13 cellular contexts compared by ENCODE assay signal in the genomic region with DNA sequence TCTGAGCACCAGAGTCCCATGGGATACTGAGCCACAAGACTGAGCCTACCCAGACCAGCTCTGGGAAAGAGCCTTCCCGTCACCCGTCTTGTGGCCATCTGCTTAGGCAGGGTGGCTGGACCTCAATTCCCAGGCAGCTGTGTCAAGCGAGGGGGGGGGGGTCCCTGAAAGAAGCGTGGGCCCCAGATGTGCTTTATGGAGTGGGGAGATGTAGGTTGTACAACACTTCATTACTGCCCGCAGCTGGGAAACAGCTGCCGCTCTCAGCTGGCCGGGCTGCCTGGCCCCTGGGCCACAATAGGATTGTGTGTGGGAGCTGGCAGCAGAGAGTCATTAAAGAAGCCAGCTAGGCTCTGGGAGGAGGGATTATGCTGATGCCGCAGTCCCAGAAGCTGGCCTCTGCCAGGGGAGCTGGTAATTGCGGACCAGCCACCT.
DNase-seq lines count a peak whose midpoint lies in the region; ATAC-seq, FAIRE-seq and TF ChIP-seq lines count a peak whose summit lies in the region.
"Had no signal": no experiment of that assay in that cellular context is flagged by ENCODE, and none has a peak within 500 bp of the region (broad histone marks: within the 10 kb centered on the region; RNA-seq: fewer than 3 reads in every experiment).

No MANE protein-coding gene starts in this region.

- H3K79me1 ChIP-seq in neuronal stem cell (ENCODE audit: low read depth, low read length) = no peaks in the 10 kb centered on the region

- peak overlapping the region; percentile 67 for H2BK12ac ChIP-seq in neuronal stem cell (ENCODE audit: low read length)

- no peak for ATAC-seq in HG02885 (IDR thresholded peaks at IDR 0.05; ENCODE audit: poor library complexity, unreplicated experiment)
- ATAC-seq in stimulated activated naive CD8-positive, alpha-beta T cell treated with anti-CD3 and anti-CD28 coated beads, Interleukin-15, amount 100 ng/mL, for 72 hours = no peak
- ATAC-seq: activated T-cell treated with anti-CD3 and anti-CD28 coated beads, Interleukin-2, amount 50 U/mL, for 72 hours; K562 had no signal

- no peak overlapping the region for H3K4ac ChIP-seq in neuronal stem cell (ENCODE audit: low read length)

- TF ChIP-seq EP300 in sigmoid colon (IDR thresholded peaks at IDR 0.05) = no peak

- TF ChIP-seq CTCF in D721Med (IDR thresholded peaks at IDR 0.05; ENCODE audit: insufficient read depth, missing control alignments) = no peak
- TF ChIP-seq CTCF in sigmoid colon (IDR thresholded peaks at IDR 0.05) = no peak

- H3K27ac ChIP-seq in neuronal stem cell (replicated peaks; ENCODE audit: low read length) (no peak overlapping the region), sigmoid colon (no peak overlapping the region)
- H3K27ac ChIP-seq: suprapubic skin had no signal

- peaks cover 26% of the 10 kb centered on the region for H3K27me3 Mint-ChIP-seq in stimulated activated naive CD8-positive, alpha-beta T cell treated with anti-CD3 and anti-CD28 coated beads, Interleukin-15, amount 100 ng/mL, for 72 hours
- H3K27me3 Mint-ChIP-seq: CD4-positive, CD25-positive, alpha-beta regulatory T cell had no signal

- no CpG with 5 or more reads among the region's 9 CpGs for WGBS in neuronal stem cell (ENCODE audit: extremely low coverage in 2 of 2, insufficient read length in 2 of 2, insufficient replicate concordance in 1 of 2), 2 donors
- whole genome bisulfite sequencing in sigmoid colon, 2 donors = 79 to 89% methylated on average over 9 of the region's 9 CpGs

- no peak overlapping the region for H2BK5ac ChIP-seq in neuronal stem cell (ENCODE audit: low read length)

- H3K27me3 ChIP-seq in neuronal stem cell (ENCODE audit: control insufficient read depth in 3 of 3, insufficient read depth in 3 of 3, low read depth in 1 of 3, low read length in 3 of 3) (no peaks in the 10 kb centered on the region), sigmoid colon (no peaks in the 10 kb centered on the region)
- H3K27me3 ChIP-seq: suprapubic skin had no signal

- H3K14ac ChIP-seq in neuronal stem cell (ENCODE audit: low read length) = no peak overlapping the region

- H3K23ac ChIP-seq in neuronal stem cell (ENCODE audit: low read depth, low read length, poor library complexity) = no peak overlapping the region

- peaks cover 0 to 2% of the 10 kb centered on the region in 2 donors for H3K9me3 ChIP-seq in neuronal stem cell (replicated peaks in 1 of 2; ENCODE audit: control insufficient read depth in 2 of 2, insufficient read depth in 1 of 2, low read depth in 1 of 2, low read length in 2 of 2)
- no peaks in the 10 kb centered on the region for H3K9me3 ChIP-seq in sigmoid colon
- H3K9me3 ChIP-seq: suprapubic skin had no signal

- peak overlapping the region in 1 of 2 donors; percentile 27 for H3K4me3 ChIP-seq in neuronal stem cell (ENCODE audit: low read length in 2 of 2)
- no peak overlapping the region for H3K4me3 ChIP-seq in sigmoid colon
- H3K4me3 ChIP-seq: GM12878, K562, suprapubic skin had no signal

- TF ChIP-seq POLR2A in sigmoid colon (IDR thresholded peaks at IDR 0.05) = no peak

- H2BK120ac ChIP-seq in neuronal stem cell (ENCODE audit: low read depth, low read length) = no peak overlapping the region

- peaks cover 61% of the 10 kb centered on the region for H3K4me1 Mint-ChIP-seq in stimulated activated naive CD8-positive, alpha-beta T cell treated with anti-CD3 and anti-CD28 coated beads, Interleukin-15, amount 100 ng/mL, for 72 hours

- DNase-seq in D721Med (ENCODE audit: insufficient read length, low spot score) (peak; percentile 74), NCI-H510A (lab: John Stamatoyannopoulos, UW) (peak; percentile 62), epidermal melanocyte (ENCODE audit: insufficient read length, low spot score) (peak; percentile 44), neuronal stem cell (ENCODE audit: low spot score) (peak; percentile 26), NCI-H187 (lab: John Stamatoyannopoulos, UW) (no peak), sigmoid colon (no peak)
- DNase-seq in stimulated activated naive CD8-positive, alpha-beta T cell treated with anti-CD3 and anti-CD28 coated beads, Interleukin-15, amount 100 ng/mL, for 72 hours = no peak
- DNase-seq: activated T-cell treated with anti-CD3 and anti-CD28 coated beads, Interleukin-2, amount 50 U/mL, for 72 hours; CD4-positive, CD25-positive, alpha-beta regulatory T cell had no signal

- no peak overlapping the region for H3K4me2 ChIP-seq in neuronal stem cell (ENCODE audit: insufficient read depth, low read length, poor library complexity, severe bottlenecking)

- peak overlapping the region in 1 of 2 donors; percentile 2 for H3K27ac Mint-ChIP-seq in stimulated activated naive CD8-positive, alpha-beta T cell treated with anti-CD3 and anti-CD28 coated beads, Interleukin-15, amount 100 ng/mL, for 72 hours
- H3K27ac Mint-ChIP-seq: activated T-cell treated with anti-CD3 and anti-CD28 coated beads, Interleukin-2, amount 50 U/mL, for 72 hours had no signal

- H3K4me1 ChIP-seq in neuronal stem cell (ENCODE audit: control insufficient read depth in 2 of 2, insufficient read depth in 1 of 2, low read depth in 1 of 2, low read length in 2 of 2) (peaks cover 5 to 7% of the 10 kb centered on the region in 2 donors), sigmoid colon (no peaks in the 10 kb centered on the region)

- no peak overlapping the region for H3K4me3 Mint-ChIP-seq in stimulated activated naive CD8-positive, alpha-beta T cell treated with anti-CD3 and anti-CD28 coated beads, Interleukin-15, amount 100 ng/mL, for 72 hours
- H3K4me3 Mint-ChIP-seq: activated T-cell treated with anti-CD3 and anti-CD28 coated beads, Interleukin-2, amount 50 U/mL, for 72 hours had no signal

- H2BK15ac ChIP-seq in neuronal stem cell (ENCODE audit: low read length) = peak overlapping the region; percentile 76

- no peak overlapping the region for H2AFZ ChIP-seq in neuronal stem cell (ENCODE audit: low read length)

- H3K9ac ChIP-seq in neuronal stem cell (ENCODE audit: low read depth, low read length, poor library complexity) = no peak overlapping the region

- intact Hi-C loops in sigmoid colon (cut with DNase I) = no loop called here

- H3K36me3 ChIP-seq in neuronal stem cell (replicated peaks in 1 of 2; ENCODE audit: control insufficient read depth in 2 of 2, insufficient read depth in 2 of 2, low read length in 2 of 2) (no peaks in the 10 kb centered on the region), sigmoid colon (no peaks in the 10 kb centered on the region)
- H3K36me3 ChIP-seq: suprapubic skin had no signal

- no peak overlapping the region for H4K91ac ChIP-seq in neuronal stem cell (ENCODE audit: low read depth, low read length, poor library complexity)

- no peak overlapping the region for H4K8ac ChIP-seq in neuronal stem cell (ENCODE audit: low read depth, low read length)

- H3K9me3 Mint-ChIP-seq in stimulated activated naive CD8-positive, alpha-beta T cell treated with anti-CD3 and anti-CD28 coated beads, Interleukin-15, amount 100 ng/mL, for 72 hours = no peaks in the 10 kb centered on the region
- H3K9me3 Mint-ChIP-seq: activated T-cell treated with anti-CD3 and anti-CD28 coated beads, Interleukin-2, amount 50 U/mL, for 72 hours had no signal

- peak overlapping the region; percentile 55 for H3K18ac ChIP-seq in neuronal stem cell (ENCODE audit: low read length)

- FAIRE-seq in D721Med (lab: Jason Lieb, UNC) = peak; percentile 29
- FAIRE-seq: GM12878, K562 had no signal

- H2AK5ac ChIP-seq in neuronal stem cell (ENCODE audit: low read depth, low read length) = peak overlapping the region; percentile 33

Comparison
In these comparisons a context has a peak if more than half of its experiments do, and no peak if none do; other contexts are left out.
1. DNase-seq: peak in D721Med (single experiment), NCI-H510A (single experiment), epidermal melanocyte (single experiment) and neuronal stem cell (single experiment); none in NCI-H187 (0 of 2), sigmoid colon (single experiment) and stimulated activated naive CD8-positive, alpha-beta T cell treated with anti-CD3 and anti-CD28 coated beads, Interleukin-15, amount 100 ng/mL, for 72 hours (0 of 2).